Comparison of ENCODE assay signal across 12 cellular contexts in genomic region chr18:58970943-58971799, GRCh38.
DNase-seq lines count a peak whose midpoint lies in the region; ATAC-seq, FAIRE-seq and TF ChIP-seq lines count a peak whose summit lies in the region.
"Had no signal": no experiment of that assay in that cellular context is flagged by ENCODE, and none has a peak within 500 bp of the region (broad histone marks: within the 10 kb centered on the region; RNA-seq: fewer than 3 reads in every experiment).

No MANE protein-coding gene starts in this region.

- H3K4me3 ChIP-seq in WERI-Rb-1 (ENCODE audit: low read depth, low read length) (no peak overlapping the region; the same call in 1 of the 2 replicates), coronary artery (no peak overlapping the region), smooth muscle cell (no peak overlapping the region)

- no peak for TF ChIP-seq CTCF in WERI-Rb-1 (IDR thresholded peaks at IDR 0.05; ENCODE audit: low read depth, low read length)
- no peak for TF ChIP-seq CTCF in coronary artery (IDR thresholded peaks at IDR 0.05)
- no peak for TF ChIP-seq CTCF in smooth muscle cell (IDR thresholded peaks at IDR 0.05; ENCODE audit: borderline replicate concordance, insufficient read depth, poor library complexity, severe bottlenecking)

- H3K36me3 ChIP-seq in WERI-Rb-1: peaks cover 58% of the 10 kb centered on the region
- no peaks in the 10 kb centered on the region for H3K36me3 ChIP-seq in smooth muscle cell (ENCODE audit: low read depth)
- H3K36me3 ChIP-seq: neutrophil had no signal

- H4K20me1 ChIP-seq in smooth muscle cell (ENCODE audit: low read depth): peaks cover 45% of the 10 kb centered on the region

- H3K79me2 ChIP-seq in smooth muscle cell (ENCODE audit: low read depth): peaks cover 26% of the 10 kb centered on the region

- H3K9me3 ChIP-seq in WERI-Rb-1 (ENCODE audit: severe bottlenecking): no peaks in the 10 kb centered on the region
- H3K9me3 ChIP-seq in smooth muscle cell (replicated peaks; ENCODE audit: low read depth): no peaks in the 10 kb centered on the region
- H3K9me3 ChIP-seq: neutrophil had no signal

- DNase-seq in GM12892 (ENCODE audit: insufficient read length) (no peak), WERI-Rb-1 (peak; percentile 76), coronary artery (ENCODE audit: low spot score) (no peak), globus pallidus (ENCODE audit: low spot score) (no peak), smooth muscle cell (lab: John Stamatoyannopoulos, UW; ENCODE audit: unreplicated experiment) (no peak)
- DNase-seq in activated CD4-positive, alpha-beta T cell treated with anti-CD3 and anti-CD28 coated beads, Interleukin-2, amount 50 U/mL, for 1 hour: no peak
- DNase-seq: H7, NCI-H1105, SW 1271 had no signal

- no peak overlapping the region for H3K4me2 ChIP-seq in smooth muscle cell

- H3K27ac ChIP-seq in WERI-Rb-1: peak overlapping the region; percentile 86
- no peak overlapping the region for H3K27ac ChIP-seq in coronary artery
- no peak overlapping the region for H3K27ac ChIP-seq in smooth muscle cell (ENCODE audit: low read depth)
- H3K27ac ChIP-seq: neutrophil had no signal

- TF ChIP-seq POLR2A in GM12892 (IDR thresholded peaks at IDR 0.05; ENCODE audit: low read depth, low read length): no peak

- peaks cover 15% of the 10 kb centered on the region for H3K4me1 ChIP-seq in smooth muscle cell (ENCODE audit: low read depth)

- H2AFZ ChIP-seq in smooth muscle cell (ENCODE audit: low read depth): no peak overlapping the region

- H3K9ac ChIP-seq in smooth muscle cell (ENCODE audit: low read depth): no peak overlapping the region

- WGBS in smooth muscle cell (ENCODE audit: low lambda C conversion rate): 79% methylated on average over 14 of the region's 14 CpGs

- peak; percentile 95 for FAIRE-seq in GM12892 (lab: Jason Lieb, UNC)

- ATAC-seq in GM21381 (IDR thresholded peaks at IDR 0.05; ENCODE audit: unreplicated experiment): peak; percentile 83
- peak; percentile 80 for ATAC-seq in HG03095 (IDR thresholded peaks at IDR 0.05; ENCODE audit: unreplicated experiment)

- no peaks in the 10 kb centered on the region for H3K27me3 ChIP-seq in WERI-Rb-1 (ENCODE audit: insufficient read depth, low read depth, severe bottlenecking)
- no peaks in the 10 kb centered on the region for H3K27me3 ChIP-seq in smooth muscle cell (ENCODE audit: low read depth)

- peaks cover 7% of the 10 kb centered on the region for H3F3A ChIP-seq in smooth muscle cell (ENCODE audit: low read depth)
